8 cellular contexts compared by ENCODE assay signal in genomic region chr10:84375011-84375410, GRCh38. TPM values are rescaled to one million over a fixed set of nuclear protein-coding genes. Genes with fewer than 3 reads are reported as not detected.
DNase-seq lines count a peak whose midpoint lies in the region; ATAC-seq and TF ChIP-seq lines count a peak whose summit lies in the region.

No MANE protein-coding gene starts in this region.

- ATAC-seq in GM21576 (IDR thresholded peaks at IDR 0.05; ENCODE audit: unreplicated experiment) (peak; percentile 72), WTC11 (0 out of 2 replicates have a peak, but pooled peaks have one; percentile 22), psoas muscle (peak in 2 of 4 donors; percentile 64 to 81), HG03432 (IDR thresholded peaks at IDR 0.05; ENCODE audit: unreplicated experiment) (no peak)

- H3K4me1 Mint-ChIP-seq in WTC11: peaks cover 3% of the 10 kb centered on the region; the same call in 1 of the 2 replicates

- no peaks in the 10 kb centered on the region for H3K4me1 ChIP-seq in psoas muscle

- peaks cover 12% of the 10 kb centered on the region for H3K36me3 Mint-ChIP-seq in WTC11

- peak; percentile 34 for TF ChIP-seq CTCF in WTC11 (IDR thresholded peaks at IDR 0.05)
- peak; percentile 67 for TF ChIP-seq CTCF in fibroblast of villous mesenchyme (IDR thresholded peaks at IDR 0.05; ENCODE audit: insufficient read depth, low read depth, low read length)
- TF ChIP-seq CTCF in psoas muscle (IDR thresholded peaks at IDR 0.05): peak; percentile 80

- no peak overlapping the region for H3K4me3 Mint-ChIP-seq in WTC11

- DNase-seq in activated T-cell treated with anti-CD3 and anti-CD28 coated beads for 4 hours: peak; percentile 39
- no peak for DNase-seq in activated T-cell treated with anti-CD3 and anti-CD28 coated beads, Interleukin-2, amount 50 U/mL, for 48 hours
- DNase-seq in NCI-H1694 (lab: John Stamatoyannopoulos, UW): peak; percentile 83
- DNase-seq in WTC11 (ENCODE audit: low spot score): peak; percentile 23
- peak; percentile 69 for DNase-seq in fibroblast of villous mesenchyme (ENCODE audit: low read depth)
- no peak for DNase-seq in psoas muscle

- no peaks in the 10 kb centered on the region for H3K27me3 ChIP-seq in psoas muscle (ENCODE audit: insufficient read depth in 3 of 3, low read length in 2 of 3)

- peaks cover 7 to 38% of the 10 kb centered on the region in 2 donors for H3K36me3 ChIP-seq in psoas muscle (ENCODE audit: insufficient read depth in 1 of 2, low read depth in 1 of 2)

- H3K27ac Mint-ChIP-seq in WTC11: peak overlapping the region; percentile 14; the same call in 1 of the 2 replicates

- CTCF ChIA-PET in WTC11 (lab: Charles Lee): interaction anchor here (0.6 to 2.5 kb wide), 7 partner anchors 55 to 174 kb away, joined by 3 to 24 read pairs (median 4); no protein-coding TSS in a partner anchor

- H3K4me3 ChIP-seq in fibroblast of villous mesenchyme (ENCODE audit: low read depth, low read length) (no peak overlapping the region), psoas muscle (no peak overlapping the region)

- no peaks in the 10 kb centered on the region for H3K27me3 Mint-ChIP-seq in WTC11 (ENCODE audit: low read depth)

- H3K9me3 Mint-ChIP-seq in WTC11: no peaks in the 10 kb centered on the region

- no peaks in the 10 kb centered on the region for H3K9me3 ChIP-seq in psoas muscle

- intact Hi-C loops in psoas muscle (cut with DNase I): loop anchor here (2.0 to 10.0 kb wide), 3 partner anchors 108 to 162 kb away; no protein-coding TSS in a partner anchor

- H3K27ac ChIP-seq in psoas muscle: no peak overlapping the region

- POLR2A ChIA-PET in WTC11 (lab: Charles Lee): no interaction called here

TF ChIP-seq in WTC11, 78 proteins besides CTCF, POLR2A, EP300 and RAD21:
- TF ChIP-seq, protein P1, sequence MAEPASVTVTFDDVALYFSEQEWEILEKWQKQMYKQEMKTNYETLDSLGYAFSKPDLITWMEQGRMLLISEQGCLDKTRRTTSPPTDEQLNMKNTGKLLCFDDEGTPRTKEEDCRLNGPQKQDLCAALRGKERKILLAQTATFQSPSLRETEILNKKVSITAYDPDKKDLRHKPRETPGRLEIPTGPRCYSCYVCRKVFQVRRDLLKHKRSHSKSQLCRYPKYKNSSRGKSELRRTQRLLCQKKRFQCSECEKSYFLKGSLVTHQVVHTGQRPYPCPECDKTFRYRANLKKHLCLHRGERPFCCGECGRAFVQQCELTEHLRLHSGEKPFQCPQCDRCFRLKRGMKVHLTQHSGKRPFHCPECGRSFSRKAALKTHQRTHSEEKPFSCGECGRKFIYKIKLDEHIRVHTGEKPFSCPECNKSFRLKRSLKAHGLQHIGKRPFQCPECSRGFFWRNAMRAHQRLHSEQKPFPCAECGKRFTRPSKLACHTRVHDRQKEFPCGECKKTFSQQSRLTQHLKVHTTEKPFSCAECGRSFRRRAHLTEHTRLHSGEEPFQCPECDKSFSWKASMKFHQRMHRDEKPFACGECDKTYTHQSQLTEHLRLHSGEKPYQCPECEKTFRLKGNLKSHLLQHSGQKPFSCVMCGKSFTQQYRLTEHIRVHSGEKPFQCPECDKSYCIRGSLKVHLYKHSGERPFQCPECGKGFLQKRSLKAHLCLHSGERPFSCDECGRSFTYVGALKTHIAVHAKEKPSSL (CRISPR knock-in tag; conservative IDR thresholded peaks at IDR 0.05): no peak
- no peak for TF ChIP-seq HMGA2 (CRISPR knock-in tag; IDR thresholded peaks at IDR 0.05)
- no peak for TF ChIP-seq FOXP4 (CRISPR knock-in tag; IDR thresholded peaks at IDR 0.05)
- TF ChIP-seq, protein P2, sequence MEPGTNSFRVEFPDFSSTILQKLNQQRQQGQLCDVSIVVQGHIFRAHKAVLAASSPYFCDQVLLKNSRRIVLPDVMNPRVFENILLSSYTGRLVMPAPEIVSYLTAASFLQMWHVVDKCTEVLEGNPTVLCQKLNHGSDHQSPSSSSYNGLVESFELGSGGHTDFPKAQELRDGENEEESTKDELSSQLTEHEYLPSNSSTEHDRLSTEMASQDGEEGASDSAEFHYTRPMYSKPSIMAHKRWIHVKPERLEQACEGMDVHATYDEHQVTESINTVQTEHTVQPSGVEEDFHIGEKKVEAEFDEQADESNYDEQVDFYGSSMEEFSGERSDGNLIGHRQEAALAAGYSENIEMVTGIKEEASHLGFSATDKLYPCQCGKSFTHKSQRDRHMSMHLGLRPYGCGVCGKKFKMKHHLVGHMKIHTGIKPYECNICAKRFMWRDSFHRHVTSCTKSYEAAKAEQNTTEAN (CRISPR knock-in tag; IDR thresholded peaks at IDR 0.05): no peak
- TF ChIP-seq, protein P3, sequence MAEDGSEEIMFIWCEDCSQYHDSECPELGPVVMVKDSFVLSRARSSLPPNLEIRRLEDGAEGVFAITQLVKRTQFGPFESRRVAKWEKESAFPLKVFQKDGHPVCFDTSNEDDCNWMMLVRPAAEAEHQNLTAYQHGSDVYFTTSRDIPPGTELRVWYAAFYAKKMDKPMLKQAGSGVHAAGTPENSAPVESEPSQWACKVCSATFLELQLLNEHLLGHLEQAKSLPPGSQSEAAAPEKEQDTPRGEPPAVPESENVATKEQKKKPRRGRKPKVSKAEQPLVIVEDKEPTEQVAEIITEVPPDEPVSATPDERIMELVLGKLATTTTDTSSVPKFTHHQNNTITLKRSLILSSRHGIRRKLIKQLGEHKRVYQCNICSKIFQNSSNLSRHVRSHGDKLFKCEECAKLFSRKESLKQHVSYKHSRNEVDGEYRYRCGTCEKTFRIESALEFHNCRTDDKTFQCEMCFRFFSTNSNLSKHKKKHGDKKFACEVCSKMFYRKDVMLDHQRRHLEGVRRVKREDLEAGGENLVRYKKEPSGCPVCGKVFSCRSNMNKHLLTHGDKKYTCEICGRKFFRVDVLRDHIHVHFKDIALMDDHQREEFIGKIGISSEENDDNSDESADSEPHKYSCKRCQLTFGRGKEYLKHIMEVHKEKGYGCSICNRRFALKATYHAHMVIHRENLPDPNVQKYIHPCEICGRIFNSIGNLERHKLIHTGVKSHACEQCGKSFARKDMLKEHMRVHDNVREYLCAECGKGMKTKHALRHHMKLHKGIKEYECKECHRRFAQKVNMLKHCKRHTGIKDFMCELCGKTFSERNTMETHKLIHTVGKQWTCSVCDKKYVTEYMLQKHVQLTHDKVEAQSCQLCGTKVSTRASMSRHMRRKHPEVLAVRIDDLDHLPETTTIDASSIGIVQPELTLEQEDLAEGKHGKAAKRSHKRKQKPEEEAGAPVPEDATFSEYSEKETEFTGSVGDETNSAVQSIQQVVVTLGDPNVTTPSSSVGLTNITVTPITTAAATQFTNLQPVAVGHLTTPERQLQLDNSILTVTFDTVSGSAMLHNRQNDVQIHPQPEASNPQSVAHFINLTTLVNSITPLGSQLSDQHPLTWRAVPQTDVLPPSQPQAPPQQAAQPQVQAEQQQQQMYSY (CRISPR knock-in tag; IDR thresholded peaks at IDR 0.05): no peak
- no peak for TF ChIP-seq ELF4 (CRISPR knock-in tag; IDR thresholded peaks at IDR 0.05; ENCODE audit: low read depth)

RNA-seq across cellular contexts. Expression of gene CCSER2, which starts 46.6 kb away (rescaled TPM):
- total RNA-seq in WTC11 (2021) (21.4 to 30.6 TPM (median 22.7 TPM) in 3 replicates), fibroblast of villous mesenchyme (34.8 and 48.4 TPM in 2 replicates), psoas muscle (100 to 1,000 TPM in 3 of 4 donors, 10 to 100 TPM in 1; 65.7 to 122 (median 114) TPM)
- 10 to 100 TPM; 12.5 to 56.4 (median 28.8) TPM for polyA plus RNA-seq in psoas muscle

Comparison
In these comparisons a context has a peak if more than half of its experiments do, and no peak if none do; other contexts are left out.
1. DNase-seq: peak in activated T-cell treated with anti-CD3 and anti-CD28 coated beads for 4 hours (single experiment), NCI-H1694 (single experiment), WTC11 (single experiment) and fibroblast of villous mesenchyme (single experiment); none in activated T-cell treated with anti-CD3 and anti-CD28 coated beads, Interleukin-2, amount 50 U/mL, for 48 hours (0 of 2) and psoas muscle (0 of 2).
2. Peak in every context shown above with its lines, with median percentiles within 50 percentile points of each other: CTCF ChIP-seq.